Comparison of ENCODE assay signal across 10 cellular contexts in genomic region chr1:50077273-50077672, GRCh38. TPM values are rescaled to one million over a fixed set of nuclear protein-coding genes. Genes with fewer than 3 reads are reported as not detected.
"Had no signal": no experiment of that assay in that cellular context is flagged by ENCODE, and none has a peak within 500 bp of the region (broad histone marks: within the 10 kb centered on the region; RNA-seq: fewer than 3 reads in every experiment).

No MANE protein-coding gene starts in this region.

- H3K9ac ChIP-seq: KMS-11 had no signal

- ATAC-seq: HepG2 had no signal

- FAIRE-seq: HepG2, HTR-8/SVneo had no signal

- H3K4me2 ChIP-seq: KMS-11 had no signal

- H3K27ac ChIP-seq: HL-60, KMS-11 had no signal

- DNase-seq: IMR-90, KBM-7, KG1 had no signal

RNA-seq across cellular contexts. Expression of gene ELAVL4, which starts 31.4 kb away (rescaled TPM):
- total RNA-seq: HepG2, HT-29, IMR-90 had no signal
- polyA plus RNA-seq: HepG2, IgD-negative memory B cell, IMR-90 had no signal

RNA-seq across cellular contexts. Expression of gene AGBL4, which starts 53.5 kb away (rescaled TPM):
- total RNA-seq: HepG2, HT-29, HT1080, IMR-90 had no signal
- polyA plus RNA-seq: HepG2, IgD-negative memory B cell, IMR-90 had no signal
